ENCODE assay signal across 1 cellular context in genomic region chr3:188742755-188743549, GRCh38.
TF ChIP-seq lines count a peak whose summit lies in the region.

No MANE protein-coding gene starts in this region.

TF ChIP-seq in SK-N-SH treated with all-trans-retinoic acid at 6 μM for 48 hours, 23 proteins besides CTCF, POLR2A, EP300 and RAD21 (continued from another document):
- TF ChIP-seq TSHZ2 (CRISPR knock-in tag; IDR thresholded peaks at IDR 0.05): no peak
- TF ChIP-seq PPARA (CRISPR knock-in tag; IDR thresholded peaks at IDR 0.05; ENCODE audit: borderline replicate concordance): no peak
- TF ChIP-seq ISL1 (CRISPR knock-in tag; IDR thresholded peaks at IDR 0.05): no peak
- no peak for TF ChIP-seq ZNF565 (CRISPR knock-in tag; conservative IDR thresholded peaks at IDR 0.05; ENCODE audit: low read depth)
- TF ChIP-seq TOX (CRISPR knock-in tag; IDR thresholded peaks at IDR 0.05; ENCODE audit: borderline replicate concordance): no peak
- no peak for TF ChIP-seq TCF4 (CRISPR knock-in tag; IDR thresholded peaks at IDR 0.05; ENCODE audit: borderline replicate concordance)
- TF ChIP-seq CSDC2 (CRISPR knock-in tag; IDR thresholded peaks at IDR 0.05): no peak
- TF ChIP-seq ESRRG (CRISPR knock-in tag; IDR thresholded peaks at IDR 0.05): no peak
- no peak for TF ChIP-seq GLIS3 (CRISPR knock-in tag; IDR thresholded peaks at IDR 0.05)
- TF ChIP-seq POU6F1 (CRISPR knock-in tag; IDR thresholded peaks at IDR 0.05; ENCODE audit: borderline replicate concordance, low read depth): no peak
